In genomic region chr1:170273556-170274501, GRCh38 we compare ENCODE assay signal across 21 cellular contexts.
DNase-seq lines count a peak whose midpoint lies in the region; ATAC-seq and TF ChIP-seq lines count a peak whose summit lies in the region.
"Had no signal": no experiment of that assay in that cellular context is flagged by ENCODE, and none has a peak within 500 bp of the region (broad histone marks: within the 10 kb centered on the region; RNA-seq: fewer than 3 reads in every experiment).

No MANE protein-coding gene starts in this region.

- H3K4me1 ChIP-seq in SK-N-SH (ENCODE audit: control insufficient read depth in 1 of 2, insufficient read depth in 2 of 2, low read depth in 1 of 2, low read length in 1 of 2), result no peaks in the 10 kb centered on the region; a peak in 1 of 4 replicates
- H3K4me1 ChIP-seq in osteoblast (ENCODE audit: insufficient read depth, low read length), result no peaks in the 10 kb centered on the region
- peaks cover 0 to 12% (median 0%) of the 10 kb centered on the region in 4 donors for H3K4me1 ChIP-seq in tibial nerve
- H3K4me1 ChIP-seq: transverse colon had no signal

- CTCF ChIA-PET in SK-N-SH (lab: Yijun Ruan, JAX), result no interaction called here

- H3K36me3 ChIP-seq in SK-N-SH (replicated peaks in 1 of 2; ENCODE audit: control insufficient read depth in 1 of 2, insufficient read depth in 2 of 2, low read length in 1 of 2), result no peaks in the 10 kb centered on the region
- no peaks in the 10 kb centered on the region for H3K36me3 ChIP-seq in osteoblast (ENCODE audit: insufficient read depth, low read length)
- no peaks in the 10 kb centered on the region for H3K36me3 ChIP-seq in tibial nerve
- H3K36me3 ChIP-seq: transverse colon had no signal

- H3K79me2 ChIP-seq in SK-N-SH (ENCODE audit: insufficient read depth) (no peaks in the 10 kb centered on the region), osteoblast (ENCODE audit: insufficient read depth, low read length) (no peaks in the 10 kb centered on the region)

- no peak overlapping the region for H3K4me3 Mint-ChIP-seq in CD14-positive monocyte
- H3K4me3 Mint-ChIP-seq: B cell; memory B cell; stimulated activated effector memory CD8-positive, alpha-beta T cell treated with anti-CD3 and anti-CD28 coated beads, Interleukin-12 subunit alpha, Interleukin-12 subunit beta, amount 100 ng/mL, for 72 hours had no signal

- H3K9ac ChIP-seq in SK-N-SH, result no peak overlapping the region

- H3K4me1 Mint-ChIP-seq in CD14-positive monocyte, result no peaks in the 10 kb centered on the region
- H3K4me1 Mint-ChIP-seq: B cell; memory B cell; stimulated activated effector memory CD8-positive, alpha-beta T cell treated with anti-CD3 and anti-CD28 coated beads, Interleukin-12 subunit alpha, Interleukin-12 subunit beta, amount 100 ng/mL, for 72 hours had no signal

- no peaks in the 10 kb centered on the region for H4K20me1 ChIP-seq in SK-N-SH (ENCODE audit: insufficient read depth)
- no peaks in the 10 kb centered on the region for H4K20me1 ChIP-seq in osteoblast (ENCODE audit: insufficient read depth, low read length)

- TF ChIP-seq CTCF in SK-N-SH (IDR thresholded peaks at IDR 0.05), result no peak
- TF ChIP-seq CTCF in fibroblast of the aortic adventitia (IDR thresholded peaks at IDR 0.05; ENCODE audit: insufficient read depth, low read length), result no peak
- no peak for TF ChIP-seq CTCF in osteoblast (IDR thresholded peaks at IDR 0.05; ENCODE audit: extremely low read depth, low read depth, low read length)
- no peak for TF ChIP-seq CTCF in tibial nerve (IDR thresholded peaks at IDR 0.05)
- no peak for TF ChIP-seq CTCF in CD14-positive monocyte (IDR thresholded peaks at IDR 0.05)

- H2AFZ ChIP-seq in SK-N-SH (ENCODE audit: low read depth), result no peak overlapping the region
- no peak overlapping the region for H2AFZ ChIP-seq in osteoblast (ENCODE audit: low read length)

- no peak for TF ChIP-seq RAD21 in SK-N-SH (IDR thresholded peaks at IDR 0.05; ENCODE audit: low read length)

- POLR2A ChIA-PET in SK-N-SH (lab: Yijun Ruan, JAX), result no interaction called here

- no peak for TF ChIP-seq POLR2A in tibial nerve (IDR thresholded peaks at IDR 0.05)

- H3K36me3 Mint-ChIP-seq in CD14-positive monocyte, result no peaks in the 10 kb centered on the region
- H3K36me3 Mint-ChIP-seq: memory B cell; stimulated activated effector memory CD8-positive, alpha-beta T cell treated with anti-CD3 and anti-CD28 coated beads, Interleukin-12 subunit alpha, Interleukin-12 subunit beta, amount 100 ng/mL, for 72 hours had no signal

- H3K4me3 ChIP-seq in SK-N-SH (ENCODE audit: low read depth in 2 of 2, low read length in 1 of 2) (no peak overlapping the region), fibroblast of the aortic adventitia (ENCODE audit: low read depth, low read length) (no peak overlapping the region), osteoblast (ENCODE audit: insufficient read depth, low read length) (no peak overlapping the region), tibial nerve (no peak overlapping the region)
- H3K4me3 ChIP-seq: transverse colon had no signal

- 17% methylated on average over 9 of the region's 9 CpGs for WGBS in SK-N-SH (ENCODE audit: low lambda C conversion rate)
- 47 to 51% methylated on average over 9 of the region's 9 CpGs for WGBS in tibial nerve, 2 donors

- DNase-seq in SK-N-SH (no peak), fibroblast of the aortic adventitia (ENCODE audit: low read depth) (peak; percentile 83), osteoblast (ENCODE audit: insufficient read length, low spot score, missing footprints) (peak; percentile 77), tibial nerve (ENCODE audit: low spot score in 2 of 2) (peak; percentile 32 to 60), CD14-positive monocyte (ENCODE audit: low spot score) (no peak), NCI-H2171 (lab: John Stamatoyannopoulos, UW) (no peak)
- no peak for DNase-seq in stimulated activated CD4-positive, alpha-beta T cell treated with anti-CD3 and anti-CD28 coated beads, Interleukin-2, amount 100 ng/mL, for 24 hours
- DNase-seq: activated CD4-positive, alpha-beta T cell treated with anti-CD3 and anti-CD28 coated beads for 4 hours; activated naive CD4-positive, alpha-beta T cell treated with anti-CD3 and anti-CD28 coated beads, Interleukin-2, amount 50 U/mL, for 16 hours; activated T-cell treated with anti-CD3 and anti-CD28 coated beads, Interleukin-2, amount 50 U/mL, for 48 hours; DMS79; kidney glomerular epithelial cell; NCI-H1417 treated with DMSO at 0.1 percent for 48 hours; NK-92 treated with Interleukin-12 subunit alpha and Interleukin-12 subunit beta, amount 100 ng/mL, for 24 hours; transverse colon had no signal

- intact Hi-C loops in CD14-positive monocyte (cut with micrococcal nuclease), result no loop called here

- H3K9me3 ChIP-seq in SK-N-SH (no peaks in the 10 kb centered on the region), osteoblast (ENCODE audit: low read depth, low read length) (no peaks in the 10 kb centered on the region), tibial nerve (no peaks in the 10 kb centered on the region)
- H3K9me3 ChIP-seq: transverse colon had no signal

- H3K27me3 ChIP-seq in SK-N-SH (ENCODE audit: insufficient read depth), result no peaks in the 10 kb centered on the region
- H3K27me3 ChIP-seq in osteoblast (ENCODE audit: insufficient read depth, low read length), result no peaks in the 10 kb centered on the region
- H3K27me3 ChIP-seq in tibial nerve, result no peaks in the 10 kb centered on the region
- H3K27me3 ChIP-seq: transverse colon had no signal

- no peak overlapping the region for H3K27ac Mint-ChIP-seq in CD14-positive monocyte
- H3K27ac Mint-ChIP-seq: B cell; memory B cell; stimulated activated effector memory CD8-positive, alpha-beta T cell treated with anti-CD3 and anti-CD28 coated beads, Interleukin-12 subunit alpha, Interleukin-12 subunit beta, amount 100 ng/mL, for 72 hours had no signal

- no peak for TF ChIP-seq EP300 in SK-N-SH (IDR thresholded peaks at IDR 0.05; ENCODE audit: borderline replicate concordance in 1 of 2, low read depth in 1 of 2, low read length in 1 of 2)
- TF ChIP-seq EP300 in tibial nerve (IDR thresholded peaks at IDR 0.05), result peak in 1 of 2 donors; percentile 43

- no peaks in the 10 kb centered on the region for H3F3A ChIP-seq in SK-N-SH (replicated peaks; ENCODE audit: insufficient read depth)

- H3K9me2 ChIP-seq in SK-N-SH, result no peaks in the 10 kb centered on the region

- peak; percentile 58 for ATAC-seq in SK-N-SH treated with all-trans-retinoic acid at 6 μM for 48 hours
- ATAC-seq: stimulated activated effector memory CD8-positive, alpha-beta T cell treated with anti-CD3 and anti-CD28 coated beads, Interleukin-12 subunit alpha, Interleukin-12 subunit beta, amount 100 ng/mL, for 72 hours had no signal

- H3K27ac ChIP-seq in SK-N-SH (ENCODE audit: low read depth in 2 of 2, low read length in 1 of 2) (no peak overlapping the region), osteoblast (ENCODE audit: low read depth, low read length) (no peak overlapping the region), tibial nerve (no peak overlapping the region)
- H3K27ac ChIP-seq: 22Rv1, epithelial cell of prostate, transverse colon had no signal

- H3K4me2 ChIP-seq in SK-N-SH (no peak overlapping the region), osteoblast (ENCODE audit: insufficient read depth, low read length) (no peak overlapping the region)

- peaks cover 0 to 8% (median 1%) of the 10 kb centered on the region in 7 donors for H3K9me3 Mint-ChIP-seq in CD14-positive monocyte
- H3K9me3 Mint-ChIP-seq: memory B cell; stimulated activated effector memory CD8-positive, alpha-beta T cell treated with anti-CD3 and anti-CD28 coated beads, Interleukin-12 subunit alpha, Interleukin-12 subunit beta, amount 100 ng/mL, for 72 hours had no signal

- peaks cover 0 to 1% (median 0%) of the 10 kb centered on the region in 3 donors for H3K27me3 Mint-ChIP-seq in CD14-positive monocyte (ENCODE audit: low read depth in 3 of 3)

TF ChIP-seq in SK-N-SH treated with all-trans-retinoic acid at 6 μM for 48 hours, 23 proteins besides CTCF, POLR2A, EP300 and RAD21 (continues in another document):
- TF ChIP-seq ARNTL (CRISPR knock-in tag; IDR thresholded peaks at IDR 0.05; ENCODE audit: borderline replicate concordance, low read depth) (no peak), CSDC2 (CRISPR knock-in tag; IDR thresholded peaks at IDR 0.05) (no peak), ZFP30 (CRISPR knock-in tag; IDR thresholded peaks at IDR 0.05) (no peak), GLIS3 (CRISPR knock-in tag; IDR thresholded peaks at IDR 0.05) (no peak)

TF ChIP-seq in SK-N-SH, 30 proteins besides CTCF, POLR2A, EP300 and RAD21 (continues in another document):
- TF ChIP-seq POLR2AphosphoS5 (IDR thresholded peaks at IDR 0.05; ENCODE audit: low read depth, low read length) (no peak), TCF12 (IDR thresholded peaks at IDR 0.05) (no peak), CHD2 (IDR thresholded peaks at IDR 0.05; ENCODE audit: low read length, partially characterized antibody) (no peak), IRF3 (IDR thresholded peaks at IDR 0.05; ENCODE audit: low read depth, low read length) (no peak), TEAD4 (IDR thresholded peaks at IDR 0.05; ENCODE audit: borderline replicate concordance, insufficient read depth) (no peak), USF2 (IDR thresholded peaks at IDR 0.05; ENCODE audit: borderline replicate concordance, low read depth, low read length) (no peak), RFX5 (IDR thresholded peaks at IDR 0.05; ENCODE audit: low read length) (no peak), ELF1 (IDR thresholded peaks at IDR 0.05) (no peak), FOXM1 (IDR thresholded peaks at IDR 0.05; ENCODE audit: low read depth) (no peak)

Comparison
In these comparisons a context has a peak if more than half of its experiments do, and no peak if none do; other contexts are left out.
1. DNase-seq: peak in fibroblast of the aortic adventitia (single experiment), osteoblast (single experiment) and tibial nerve (2 of 2); none in SK-N-SH (single experiment), stimulated activated CD4-positive, alpha-beta T cell treated with anti-CD3 and anti-CD28 coated beads, Interleukin-2, amount 100 ng/mL, for 24 hours (0 of 2), CD14-positive monocyte (single experiment) and NCI-H2171 (single experiment).